ENCODE assay signal across 28 cellular contexts in the genomic region with DNA sequence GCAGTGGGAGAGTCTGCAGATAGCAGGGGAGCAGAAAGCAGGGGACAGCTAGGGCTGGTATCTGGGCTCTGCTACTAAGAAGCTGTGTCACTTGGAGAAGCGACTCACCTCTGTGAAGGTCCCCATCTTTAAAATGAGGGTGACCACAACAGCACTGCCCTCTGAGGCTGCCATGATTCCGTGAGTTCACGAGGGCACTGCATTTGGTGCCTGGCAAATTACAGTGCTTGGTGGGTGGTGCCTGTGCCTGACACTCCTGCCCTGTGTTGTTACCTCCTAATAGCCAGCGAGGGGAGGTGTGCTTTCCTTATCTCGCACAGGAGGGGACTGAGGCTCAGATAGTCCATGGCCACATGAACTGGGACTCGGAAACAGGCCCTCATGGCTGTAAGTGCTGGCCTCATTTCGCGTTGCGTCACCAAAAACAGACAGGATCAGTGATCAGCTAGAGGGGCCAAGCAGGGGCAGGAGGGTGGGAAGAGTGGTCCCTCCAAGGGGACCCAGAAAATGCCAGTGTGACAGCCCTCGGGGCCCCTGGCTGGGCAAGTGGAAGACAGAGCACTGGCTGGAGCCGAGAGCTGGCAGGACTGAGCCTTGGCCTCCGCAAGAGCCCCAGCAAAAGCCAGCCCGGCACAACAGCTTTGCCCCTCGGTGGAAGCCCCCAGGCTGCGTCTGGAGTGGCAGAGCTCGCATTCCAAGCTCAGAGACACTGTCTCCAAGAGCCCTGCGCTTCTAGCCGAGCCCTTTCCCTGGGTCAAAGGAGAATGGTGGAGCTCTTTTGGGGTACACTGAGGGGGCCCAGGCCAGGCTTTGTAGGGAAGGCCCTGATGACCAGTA. TPM values are rescaled to one million over a fixed set of nuclear protein-coding genes. Genes with fewer than 3 reads are reported as not detected.
DNase-seq lines count a peak whose midpoint lies in the region; ATAC-seq, FAIRE-seq and TF ChIP-seq lines count a peak whose summit lies in the region.
"Had no signal": no experiment of that assay in that cellular context is flagged by ENCODE, and none has a peak within 500 bp of the region (broad histone marks: within the 10 kb centered on the region; RNA-seq: fewer than 3 reads in every experiment).

No MANE protein-coding gene starts in this region.

- peaks cover 10% of the 10 kb centered on the region; the same call in 1 of the 2 replicates for H3K9me1 ChIP-seq in IMR-90 (ENCODE audit: insufficient read depth, low read length)

- H3K36me3 Mint-ChIP-seq in endodermal cell (ENCODE audit: low read depth), result no peaks in the 10 kb centered on the region
- H3K36me3 Mint-ChIP-seq: memory B cell, natural killer cell had no signal

- H4K5ac ChIP-seq in IMR-90 (ENCODE audit: low read depth, low read length), result no peak overlapping the region

- DNase-seq in IMR-90, result no peak
- DNase-seq in endodermal cell, result peak; percentile 79
- no peak for DNase-seq in pancreas
- no peak for DNase-seq in upper lobe of right lung
- no peak for DNase-seq in activated CD4-positive, alpha-beta T cell treated with anti-CD3 and anti-CD28 coated beads for 1 hour
- DNase-seq in T-helper 2 cell, result no peak
- no peak for DNase-seq in NCI-H1105 (lab: John Stamatoyannopoulos, UW)
- DNase-seq: activated B cell treated with CpG ODN at 0.5 μM for 24 hours; activated CD8-positive, alpha-beta T cell treated with anti-CD3 and anti-CD28 coated beads for 36 hours; activated naive CD4-positive, alpha-beta T cell treated with anti-CD3 and anti-CD28 coated beads for 36 hours; activated T-cell treated with anti-CD3 and anti-CD28 coated beads, Interleukin-2, amount 50 U/mL, for 1 hour; AML-193; COR-L47; effector memory CD8-positive, alpha-beta T cell; EL; GOT3; heart right ventricle; natural killer cell; NCI-H1694 treated with DMSO at 0.1 percent for 48 hours; NCI-H774; PC-3; stimulated activated CD4-positive, alpha-beta T cell treated with anti-CD3 and anti-CD28 coated beads, Interleukin-4, amount 100 ng/mL, for 4 hours; T-helper 17 cell had no signal

- H3K9me3 ChIP-seq in IMR-90 (ENCODE audit: control insufficient read depth, insufficient read depth, low read length), result 0 out of 2 replicates have a peak, but pooled peaks cover 2% of the 10 kb centered on the region
- no peaks in the 10 kb centered on the region for H3K9me3 ChIP-seq in endodermal cell (ENCODE audit: control insufficient read depth, low read length)
- H3K9me3 ChIP-seq in pancreas, result no peaks in the 10 kb centered on the region
- no peaks in the 10 kb centered on the region for H3K9me3 ChIP-seq in upper lobe of right lung
- H3K9me3 ChIP-seq: ascending aorta, heart right ventricle, SJSA1 had no signal

- POLR2A ChIA-PET in IMR-90 (lab: Charles Lee; ENCODE audit: unreplicated experiment), result no interaction called here

- no peak overlapping the region for H3K56ac ChIP-seq in IMR-90 (ENCODE audit: extremely low read depth, insufficient read depth, low read length)

- no peak overlapping the region for H2BK5ac ChIP-seq in IMR-90 (ENCODE audit: low read depth, low read length, poor library complexity, severe bottlenecking)

- peak overlapping the region; percentile 20; the same call in 1 of the 2 replicates for H4K91ac ChIP-seq in IMR-90 (ENCODE audit: insufficient read depth, low read depth, low read length)

- no peak overlapping the region for H2AFZ ChIP-seq in IMR-90 (replicated peaks; ENCODE audit: low read length, poor library complexity)

- H3K36me3 ChIP-seq in IMR-90 (ENCODE audit: control insufficient read depth, insufficient read depth, low read length), result no peaks in the 10 kb centered on the region
- H3K36me3 ChIP-seq in endodermal cell (ENCODE audit: control insufficient read depth, insufficient read depth, low read length), result no peaks in the 10 kb centered on the region
- H3K36me3 ChIP-seq in pancreas, result no peaks in the 10 kb centered on the region
- H3K36me3 ChIP-seq in upper lobe of right lung, result no peaks in the 10 kb centered on the region
- H3K36me3 ChIP-seq: ascending aorta, heart right ventricle, SJSA1 had no signal

- no peak overlapping the region for H3K4me2 ChIP-seq in IMR-90 (ENCODE audit: low read depth, low read length)

- intact Hi-C loops in IMR-90 (cut with micrococcal nuclease), result no loop called here
- intact Hi-C loops in pancreas (cut with DNase I), result no loop called here
- intact Hi-C loops in upper lobe of right lung (cut with DNase I), result no loop called here

- H2BK15ac ChIP-seq in IMR-90 (ENCODE audit: low read depth, low read length), result peak overlapping the region; percentile 76; the same call in 1 of the 3 replicates

- peak overlapping the region; percentile 43; the same call in 1 of the 2 replicates for H2AK5ac ChIP-seq in IMR-90 (ENCODE audit: low read depth, low read length)

- in situ Hi-C loops in IMR-90 (cut with MboI; ENCODE audit: low sequenced_read_pairs), result no loop called here

- no peak for FAIRE-seq in pancreas (lab: Jason Lieb, UNC)

- H3K4me1 ChIP-seq in IMR-90 (ENCODE audit: control insufficient read depth, insufficient read depth, low read length), result peaks cover 18% of the 10 kb centered on the region
- H3K4me1 ChIP-seq in endodermal cell (ENCODE audit: control insufficient read depth, insufficient read depth, low read length), result peaks cover 33% of the 10 kb centered on the region
- H3K4me1 ChIP-seq in pancreas, result peaks cover 21 to 40% (median 31%) of the 10 kb centered on the region in 3 donors
- H3K4me1 ChIP-seq in upper lobe of right lung, result peaks cover 33% of the 10 kb centered on the region
- H3K4me1 ChIP-seq: ascending aorta had no signal

- H3K27me3 Mint-ChIP-seq in endodermal cell (ENCODE audit: insufficient read depth), result no peaks in the 10 kb centered on the region
- H3K27me3 Mint-ChIP-seq: activated CD8-positive, alpha-beta T cell treated with anti-CD3 and anti-CD28 coated beads for 36 hours had no signal

- WGBS in IMR-90 (ENCODE audit: extremely low coverage in 2 of 2, insufficient read length in 1 of 2), 2 experiments, result 79% methylated on average over 9 of the region's 18 CpGs; no CpG with 5 or more reads in 1 of the 2 experiments
- 69 to 78% methylated on average over 18 of the region's 18 CpGs for WGBS in endodermal cell (ENCODE audit: insufficient coverage in 1 of 2, insufficient read length in 1 of 2), 2 experiments
- 88 to 92% methylated on average over 18 of the region's 18 CpGs for WGBS in pancreas, 2 donors

- H3K4me1 Mint-ChIP-seq in endodermal cell, result peaks cover 65% of the 10 kb centered on the region
- H3K4me1 Mint-ChIP-seq: activated B cell treated with CpG ODN at 0.5 μM for 24 hours, memory B cell, natural killer cell had no signal

- peak overlapping the region; percentile 92 for H3K27ac Mint-ChIP-seq in endodermal cell
- H3K27ac Mint-ChIP-seq: activated B cell treated with CpG ODN at 0.5 μM for 24 hours; activated CD8-positive, alpha-beta T cell treated with anti-CD3 and anti-CD28 coated beads for 36 hours; activated naive CD4-positive, alpha-beta T cell treated with anti-CD3 and anti-CD28 coated beads for 36 hours; effector memory CD8-positive, alpha-beta T cell; IgD-negative memory B cell; memory B cell; natural killer cell; T-helper 17 cell had no signal

- no peak overlapping the region for H3K4me3 ChIP-seq in IMR-90 (ENCODE audit: insufficient read depth, low read depth, low read length)
- H3K4me3 ChIP-seq in endodermal cell (ENCODE audit: low read length), result no peak overlapping the region
- no peak overlapping the region for H3K4me3 ChIP-seq in pancreas
- H3K4me3 ChIP-seq in upper lobe of right lung, result no peak overlapping the region
- H3K4me3 ChIP-seq: ascending aorta, heart right ventricle, SJSA1, smooth muscle cell had no signal

- CTCF ChIA-PET in IMR-90 (lab: Yijun Ruan, JAX), result interaction anchor here (1.2 kb wide), 1 partner anchor 144 kb away, joined by 4 read pairs; no protein-coding TSS in a partner anchor

- H3K23ac ChIP-seq in IMR-90 (ENCODE audit: low read depth, low read length), result no peak overlapping the region

- no peak overlapping the region for H2AK9ac ChIP-seq in IMR-90 (replicated peaks; ENCODE audit: low read depth, low read length, poor library complexity)

- H3K14ac ChIP-seq in IMR-90 (replicated peaks; ENCODE audit: low read depth, low read length), result 0 out of 2 replicates have a peak overlapping the region, but pooled peaks have one; percentile 15

- no peaks in the 10 kb centered on the region for H3K79me1 ChIP-seq in IMR-90 (ENCODE audit: low read depth in 1 of 2, low read length in 2 of 2)

- H4K20me1 ChIP-seq in IMR-90 (ENCODE audit: insufficient read depth, low read length), result no peaks in the 10 kb centered on the region

- TF ChIP-seq RAD21 in IMR-90 (IDR thresholded peaks at IDR 0.05; ENCODE audit: low read length), result no peak

- peak overlapping the region; percentile 39 for H3K4ac ChIP-seq in IMR-90 (ENCODE audit: low read depth, low read length)

- no peak overlapping the region for H4K8ac ChIP-seq in IMR-90 (ENCODE audit: low read depth in 2 of 2, low read length in 2 of 2)

- H3K27me3 ChIP-seq in IMR-90 (ENCODE audit: control insufficient read depth, insufficient read depth, low read length) (peaks cover 13% of the 10 kb centered on the region; the same call in 1 of the 2 replicates), endodermal cell (ENCODE audit: control insufficient read depth, insufficient read depth, low read length, poor library complexity, severe bottlenecking) (no peaks in the 10 kb centered on the region), pancreas (no peaks in the 10 kb centered on the region), upper lobe of right lung (no peaks in the 10 kb centered on the region)
- H3K27me3 ChIP-seq: ascending aorta, heart right ventricle, SJSA1 had no signal

- peak overlapping the region; percentile 44; the same call in 1 of the 2 replicates for H2BK20ac ChIP-seq in IMR-90 (ENCODE audit: low read depth, low read length)

- H3K9ac ChIP-seq in IMR-90 (ENCODE audit: low read depth, low read length) (no peak overlapping the region), endodermal cell (ENCODE audit: extremely low read depth, low read length, poor library complexity, severe bottlenecking) (peak overlapping the region; percentile 50)

- no peak overlapping the region for H3K27ac ChIP-seq in IMR-90 (ENCODE audit: insufficient read depth, low read length)
- H3K27ac ChIP-seq in endodermal cell (ENCODE audit: low read depth, low read length), result no peak overlapping the region
- peak overlapping the region; percentile 50 to 95 (median 73) for H3K27ac ChIP-seq in pancreas
- peak overlapping the region; percentile 93 for H3K27ac ChIP-seq in upper lobe of right lung
- H3K27ac ChIP-seq: SJSA1 had no signal

- no TSS peak for BruUV-seq in IMR-90 (replicated peaks; lab: Mats Ljungman, UMichigan)

- ATAC-seq in IMR-90 (ENCODE audit: low read depth), result no peak
- no peak for ATAC-seq in pancreas
- no peak for ATAC-seq in upper lobe of right lung
- ATAC-seq: activated CD8-positive, alpha-beta T cell treated with anti-CD3 and anti-CD28 coated beads for 36 hours; effector memory CD8-positive, alpha-beta T cell; heart right ventricle; natural killer cell; PC-3; T-helper 17 cell had no signal

- dilution Hi-C loops in IMR-90 (cut with HindIII; ENCODE audit: low sequenced_read_pairs, unreplicated experiment), result no loop called here

- peak overlapping the region; percentile 39 for H3K4me3 Mint-ChIP-seq in endodermal cell
- H3K4me3 Mint-ChIP-seq: activated B cell treated with CpG ODN at 0.5 μM for 24 hours; activated CD8-positive, alpha-beta T cell treated with anti-CD3 and anti-CD28 coated beads for 36 hours; activated naive CD4-positive, alpha-beta T cell treated with anti-CD3 and anti-CD28 coated beads for 36 hours; effector memory CD8-positive, alpha-beta T cell; IgD-negative memory B cell; memory B cell; natural killer cell; T-helper 17 cell had no signal

- TF ChIP-seq CTCF in IMR-90 (conservative IDR thresholded peaks at IDR 0.05; ENCODE audit: low read depth, low read length), result no peak
- TF ChIP-seq CTCF in endodermal cell (conservative IDR thresholded peaks at IDR 0.05), result no peak
- no peak for TF ChIP-seq CTCF in pancreas (IDR thresholded peaks at IDR 0.05)
- TF ChIP-seq CTCF in upper lobe of right lung (IDR thresholded peaks at IDR 0.05), result no peak

- H3K9me3 Mint-ChIP-seq in endodermal cell, result peaks cover 18% of the 10 kb centered on the region
- H3K9me3 Mint-ChIP-seq: activated B cell treated with CpG ODN at 0.5 μM for 24 hours; activated CD8-positive, alpha-beta T cell treated with anti-CD3 and anti-CD28 coated beads for 36 hours; activated naive CD4-positive, alpha-beta T cell treated with anti-CD3 and anti-CD28 coated beads for 36 hours; effector memory CD8-positive, alpha-beta T cell; IgD-negative memory B cell; memory B cell; natural killer cell had no signal

- 0 out of 2 replicates have a peak overlapping the region, but pooled peaks have one; percentile 31 for H2BK120ac ChIP-seq in IMR-90 (ENCODE audit: low read depth, low read length)

- H3K18ac ChIP-seq in IMR-90 (ENCODE audit: low read depth, low read length), result no peak overlapping the region; the same call in 1 of the 2 replicates

- TF ChIP-seq POLR2A in IMR-90 (IDR thresholded peaks at IDR 0.05; ENCODE audit: low read depth, low read length), result no peak

RNA-seq across cellular contexts. Expression of a gene that starts 17.3 kb away (rescaled TPM):
- 134 and 252 TPM in 2 replicates for total RNA-seq in IMR-90 (2012; rRNA removed)
- 181 and 211 TPM in 2 replicates for polyA plus RNA-seq in IMR-90 (2012; rRNA removed)
- polyA plus RNA-seq in IMR-90 (2012; cell fraction: cytosol; rRNA removed), result 221 and 286 TPM in 2 replicates
- 248 and 274 TPM in 2 replicates for polyA plus RNA-seq in IMR-90 (2012; cell fraction: nucleus; rRNA removed; ENCODE audit: low replicate concordance)
- 100 to 1,000 TPM in 1 of 2 donors, 10 to 100 TPM in 1; 93.5 to 108 TPM for total RNA-seq in endodermal cell
- 149 TPM for polyA plus RNA-seq in endodermal cell (2013, experiment 1 of 2)
- 135 TPM for polyA plus RNA-seq in endodermal cell (2013, experiment 2 of 2)
- total RNA-seq in pancreas, result 100 to 1,000 TPM in 4 of 6 donors, 10 to 100 TPM in 2; 65.7 to 471 (median 217) TPM
- polyA plus RNA-seq in pancreas, result 100 to 1,000 TPM in 1 of 2 donors, 10 to 100 TPM in 1; 84.2 to 166 TPM
- total RNA-seq in upper lobe of right lung, result 38.2 TPM

Comparison
In these comparisons a context has a peak if more than half of its experiments do, and no peak if none do; other contexts are left out.
1. H3K27ac ChIP-seq: peak in pancreas (4 of 4) and upper lobe of right lung (single experiment); none in IMR-90 (single experiment) and endodermal cell (single experiment).